8 cellular contexts compared by ENCODE assay signal in genomic region chr5:80083115-80083890, GRCh38. TPM values are rescaled to one million over a fixed set of nuclear protein-coding genes. Genes with fewer than 3 reads are reported as not detected.
DNase-seq lines count a peak whose midpoint lies in the region; ATAC-seq and TF ChIP-seq lines count a peak whose summit lies in the region.

No MANE protein-coding gene starts in this region.

- H3K27ac Mint-ChIP-seq in activated CD4-positive, alpha-beta memory T cell treated with anti-CD3 and anti-CD28 coated beads, Interleukin-2, amount 10 ng/mL, durations not matched to agents 7 days and 5 days = peak overlapping the region; percentile 64

- TF ChIP-seq CTCF in epithelial cell of proximal tubule (conservative IDR thresholded peaks at IDR 0.05; ENCODE audit: low read depth, low read length) = peak; percentile 72

- peak overlapping the region; percentile 56 for H3K4me3 Mint-ChIP-seq in activated CD4-positive, alpha-beta memory T cell treated with anti-CD3 and anti-CD28 coated beads, Interleukin-2, amount 10 ng/mL, durations not matched to agents 7 days and 5 days

- H3K27ac ChIP-seq in muscle layer of duodenum (ENCODE audit: low read length) (peak overlapping the region; percentile 58), urinary bladder (ENCODE audit: low read depth) (no peak overlapping the region)

- H3K4me3 ChIP-seq in epithelial cell of proximal tubule (ENCODE audit: low read depth, low read length) = peak overlapping the region; percentile 15
- peak overlapping the region; percentile 48 to 51 for H3K4me3 ChIP-seq in muscle layer of duodenum (ENCODE audit: low read depth in 1 of 2, low read length in 2 of 2)
- peak overlapping the region; percentile 14 for H3K4me3 ChIP-seq in urinary bladder (ENCODE audit: low read depth, low read length)

- H3K9me3 Mint-ChIP-seq in activated CD4-positive, alpha-beta memory T cell treated with anti-CD3 and anti-CD28 coated beads, Interleukin-2, amount 10 ng/mL, durations not matched to agents 7 days and 5 days = no peaks in the 10 kb centered on the region

- no peaks in the 10 kb centered on the region for H3K27me3 ChIP-seq in muscle layer of duodenum (ENCODE audit: low read depth, low read length)

- peaks cover 16% of the 10 kb centered on the region for H3K4me1 Mint-ChIP-seq in activated CD4-positive, alpha-beta memory T cell treated with anti-CD3 and anti-CD28 coated beads, Interleukin-2, amount 10 ng/mL, durations not matched to agents 7 days and 5 days

- ATAC-seq in HG02678 (IDR thresholded peaks at IDR 0.05; ENCODE audit: unreplicated experiment) (peak; percentile 65), GM19452 (IDR thresholded peaks at IDR 0.05; ENCODE audit: unreplicated experiment) (no peak)

- WGBS in urinary bladder = 34% methylated on average over 19 of the region's 19 CpGs

- CTCF ChIA-PET in activated CD4-positive, alpha-beta memory T cell treated with anti-CD3 and anti-CD28 coated beads, Interleukin-2, amount 10 ng/mL, durations not matched to agents 7 days and 5 days (lab: Charles Lee) = interaction anchor here (0.6 to 4.3 kb wide), 72 partner anchors 8 to 950 kb away, joined by 3 to 43 read pairs (median 4); partner anchors contain the start of genes HOMER1, MTX3, SERINC5 and ZFYVE16

- H3K36me3 Mint-ChIP-seq in activated CD4-positive, alpha-beta memory T cell treated with anti-CD3 and anti-CD28 coated beads, Interleukin-2, amount 10 ng/mL, durations not matched to agents 7 days and 5 days (ENCODE audit: low read depth) = no peaks in the 10 kb centered on the region

- POLR2A ChIA-PET in activated CD4-positive, alpha-beta memory T cell treated with anti-CD3 and anti-CD28 coated beads, Interleukin-2, amount 10 ng/mL, durations not matched to agents 7 days and 5 days (lab: Charles Lee) = interaction anchor here (1.5 to 2.5 kb wide), 3 partner anchors 93 to 172 kb away, joined by 7 to 10 read pairs (median 7); partner anchors contain the start of gene SERINC5

- H3K36me3 ChIP-seq in muscle layer of duodenum (ENCODE audit: control insufficient read depth in 1 of 2, insufficient read depth in 2 of 2, low read length in 2 of 2) (no peaks in the 10 kb centered on the region), urinary bladder (ENCODE audit: insufficient read depth) (no peaks in the 10 kb centered on the region)

- DNase-seq in DMS53 treated with DMSO at 0.1 percent for 48 hours (lab: John Stamatoyannopoulos, UW; ENCODE audit: unreplicated experiment) = peak; percentile 86
- peak; percentile 52 to 83 for DNase-seq in NCI-H446 (lab: John Stamatoyannopoulos, UW)
- DNase-seq in activated CD4-positive, alpha-beta memory T cell treated with anti-CD3 and anti-CD28 coated beads, Interleukin-2, amount 10 ng/mL, durations not matched to agents 7 days and 5 days = peak; percentile 31
- no peak for DNase-seq in epithelial cell of proximal tubule (ENCODE audit: low read depth)

- H3K27me3 Mint-ChIP-seq in activated CD4-positive, alpha-beta memory T cell treated with anti-CD3 and anti-CD28 coated beads, Interleukin-2, amount 10 ng/mL, durations not matched to agents 7 days and 5 days = no peaks in the 10 kb centered on the region

- H3K4me1 ChIP-seq in muscle layer of duodenum (ENCODE audit: control insufficient read depth in 1 of 2, insufficient read depth in 2 of 2, low read length in 2 of 2) = peaks cover 0 to 7% of the 10 kb centered on the region in 2 donors
- no peaks in the 10 kb centered on the region for H3K4me1 ChIP-seq in urinary bladder (ENCODE audit: insufficient read depth)

- no peaks in the 10 kb centered on the region for H3K9me3 ChIP-seq in muscle layer of duodenum (ENCODE audit: control insufficient read depth in 1 of 2, low read length in 2 of 2)

RNA-seq across cellular contexts. Expression of gene THBS4, which starts 48.2 kb away (rescaled TPM):
- 1 to 10 TPM; 2.2 to 3.6 TPM for total RNA-seq in activated CD4-positive, alpha-beta memory T cell treated with anti-CD3 and anti-CD28 coated beads, Interleukin-2, amount 10 ng/mL, durations not matched to agents 7 days and 5 days
- total RNA-seq in epithelial cell of proximal tubule (0.29 and 1.3 TPM in 2 replicates), urinary bladder (3.9 TPM)
- polyA plus RNA-seq in urinary bladder = 2.8 TPM
